Comparison of ENCODE assay signal across 13 cellular contexts in genomic region chr3:155555479-155556065, GRCh38.
DNase-seq lines count a peak whose midpoint lies in the region; ATAC-seq and TF ChIP-seq lines count a peak whose summit lies in the region.
"Had no signal": no experiment of that assay in that cellular context is flagged by ENCODE, and none has a peak within 500 bp of the region (broad histone marks: within the 10 kb centered on the region; RNA-seq: fewer than 3 reads in every experiment).

No MANE protein-coding gene starts in this region.

- H3K27ac ChIP-seq in OCI-LY1 (ENCODE audit: low read depth, low read length, poor library complexity, severe bottlenecking) = peak overlapping the region; percentile 92
- H3K27ac ChIP-seq in liver (ENCODE audit: low read depth in 1 of 2, low read length in 2 of 2) = no peak overlapping the region
- H3K27ac ChIP-seq: coronary artery, transverse colon had no signal

- TF ChIP-seq CTCF in OCI-LY1 (IDR thresholded peaks at IDR 0.05; ENCODE audit: low read length) (no peak), liver (IDR thresholded peaks at IDR 0.05; ENCODE audit: low read depth, low read length, missing input control) (no peak)

- no peak overlapping the region for H2AFZ ChIP-seq in OCI-LY1 (ENCODE audit: low read length)

- H3F3A ChIP-seq in OCI-LY1 (ENCODE audit: insufficient read depth, low read length) = 0 out of 2 replicates have a peak, but pooled peaks cover under 1% of the 10 kb centered on the region

- H3K4me1 ChIP-seq in OCI-LY1 (ENCODE audit: insufficient read depth, low read length, severe bottlenecking) = peaks cover 68% of the 10 kb centered on the region
- peaks cover 2 to 9% (median 6%) of the 10 kb centered on the region in 4 donors for H3K4me1 ChIP-seq in liver (ENCODE audit: control insufficient read depth in 4 of 4, insufficient read depth in 4 of 4, low read length in 3 of 4)

- H3K9me3 ChIP-seq in OCI-LY1 (ENCODE audit: low read length) = no peaks in the 10 kb centered on the region
- H3K9me3 ChIP-seq in liver (ENCODE audit: control insufficient read depth in 4 of 4, low read length in 3 of 4) = no peaks in the 10 kb centered on the region
- H3K9me3 ChIP-seq: MG63, transverse colon had no signal

- TF ChIP-seq RAD21 in liver (IDR thresholded peaks at IDR 0.05) = no peak

- WGBS in liver = 54% methylated on average over 2 of the region's 2 CpGs

- no peaks in the 10 kb centered on the region; the same call in 1 of the 2 replicates for H3K36me3 ChIP-seq in OCI-LY1 (ENCODE audit: insufficient read depth, low read length)
- H3K36me3 ChIP-seq in liver (ENCODE audit: control insufficient read depth in 4 of 4, insufficient read depth in 3 of 4, low read depth in 1 of 4, low read length in 3 of 4) = no peaks in the 10 kb centered on the region
- H3K36me3 ChIP-seq: MG63, transverse colon had no signal

- peak; percentile 14 for DNase-seq in DMS53 treated with DMSO at 0.1 percent for 48 hours (lab: John Stamatoyannopoulos, UW; ENCODE audit: unreplicated experiment)
- no peak for DNase-seq in RPMI8226
- no peak for DNase-seq in posterior cingulate gyrus
- DNase-seq: MG63, T-helper 9 cell, transverse colon had no signal

- H3K4me2 ChIP-seq in OCI-LY1 (ENCODE audit: low read length) = peak overlapping the region; percentile 26; the same call in 1 of the 2 replicates

- peak; percentile 4 for ATAC-seq in GM21528 (IDR thresholded peaks at IDR 0.05; ENCODE audit: low FRiP score, unreplicated experiment)
- ATAC-seq in GM21423 (IDR thresholded peaks at IDR 0.05; ENCODE audit: unreplicated experiment) = no peak
- no peak for ATAC-seq in esophagus mucosa
- ATAC-seq: Panc1 had no signal

- H3K79me2 ChIP-seq in OCI-LY1 (ENCODE audit: insufficient read depth, low read length) = no peaks in the 10 kb centered on the region

- intact Hi-C loops in posterior cingulate gyrus (cut with DNase I) = no loop called here

- H3K4me3 ChIP-seq in OCI-LY1 (ENCODE audit: low read depth, low read length, poor library complexity, severe bottlenecking) = no peak overlapping the region
- H3K4me3 ChIP-seq in liver (ENCODE audit: low read depth in 1 of 3, low read length in 3 of 3) = no peak overlapping the region
- H3K4me3 ChIP-seq: coronary artery, MG63, transverse colon had no signal

- no peaks in the 10 kb centered on the region for H3K9me2 ChIP-seq in OCI-LY1 (ENCODE audit: low read depth, low read length)

- H3K27me3 ChIP-seq in OCI-LY1 (ENCODE audit: insufficient read depth, low read length) (no peaks in the 10 kb centered on the region), liver (ENCODE audit: control insufficient read depth in 4 of 4, insufficient read depth in 4 of 4, low read length in 3 of 4) (no peaks in the 10 kb centered on the region)
- H3K27me3 ChIP-seq: MG63, transverse colon had no signal

- H3K9ac ChIP-seq in OCI-LY1 (ENCODE audit: low read length) (no peak overlapping the region), liver (ENCODE audit: low read depth in 1 of 2, low read length in 2 of 2) (no peak overlapping the region)

- no peaks in the 10 kb centered on the region for H4K20me1 ChIP-seq in OCI-LY1 (ENCODE audit: insufficient read depth, low read length)

TF ChIP-seq in liver, 16 proteins besides CTCF, POLR2A, EP300 and RAD21:
- no peak for TF ChIP-seq FOXA1 (IDR thresholded peaks at IDR 0.05)
- peak; percentile 8 for TF ChIP-seq MAX (IDR thresholded peaks at IDR 0.05)
